12 cellular contexts compared by ENCODE assay signal in the genomic region with DNA sequence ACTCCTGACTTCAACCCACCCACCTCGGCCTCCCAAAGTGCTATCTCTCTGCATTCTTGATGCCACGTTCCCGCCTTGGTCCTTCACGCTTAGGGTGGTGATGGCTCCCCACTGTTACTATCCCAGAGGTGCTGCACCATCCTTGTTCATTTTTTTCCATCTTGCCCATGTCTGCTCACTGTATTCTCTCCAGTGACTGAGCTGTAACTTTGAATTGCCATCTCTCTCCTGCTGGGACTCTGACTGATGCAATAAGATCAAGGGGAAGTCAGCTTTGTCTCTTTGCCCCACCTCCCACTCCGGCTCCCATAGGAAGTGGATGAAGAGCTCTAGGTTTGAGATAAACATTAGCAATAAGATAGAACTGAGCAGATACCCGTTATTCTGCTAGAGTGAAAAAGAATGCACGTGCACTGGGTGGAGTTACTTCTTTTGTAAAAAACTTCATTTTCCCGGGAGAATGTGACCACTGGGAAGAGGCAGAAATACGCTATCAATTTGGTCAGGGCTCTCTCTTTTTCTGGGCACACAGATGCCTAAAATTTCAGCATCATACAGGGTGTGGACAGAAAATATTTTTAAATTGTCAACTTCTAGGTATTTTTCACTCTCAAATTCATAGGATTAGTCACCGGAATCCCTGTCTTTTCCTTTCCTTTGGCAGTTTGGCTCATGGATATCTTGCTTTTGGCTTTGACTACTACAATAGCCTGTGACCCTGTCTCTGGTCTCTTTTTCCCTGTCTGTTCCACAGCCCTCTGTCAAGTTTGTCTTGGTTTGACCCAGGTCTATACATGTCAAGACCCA.
DNase-seq lines count a peak whose midpoint lies in the region; ATAC-seq, FAIRE-seq and TF ChIP-seq lines count a peak whose summit lies in the region.
"Had no signal": no experiment of that assay in that cellular context is flagged by ENCODE, and none has a peak within 500 bp of the region (broad histone marks: within the 10 kb centered on the region; RNA-seq: fewer than 3 reads in every experiment).

No MANE protein-coding gene starts in this region.

- H4K20me1 ChIP-seq in BLaER1 (no peaks in the 10 kb centered on the region), IMR-90 (ENCODE audit: insufficient read depth, low read length) (no peaks in the 10 kb centered on the region), Karpas-422 (ENCODE audit: insufficient read depth, low read depth, low read length) (no peaks in the 10 kb centered on the region)

- H3K9ac ChIP-seq in BLaER1 (no peak overlapping the region), IMR-90 (ENCODE audit: low read depth, low read length) (no peak overlapping the region), Karpas-422 (ENCODE audit: low read length) (no peak overlapping the region)

- H2AFZ ChIP-seq in IMR-90 (replicated peaks; ENCODE audit: low read length, poor library complexity) (peak overlapping the region; percentile 35), Karpas-422 (ENCODE audit: low read length) (no peak overlapping the region)

- peaks cover 12% of the 10 kb centered on the region for H3K9me3 ChIP-seq in BLaER1
- peaks cover 3% of the 10 kb centered on the region for H3K9me3 ChIP-seq in IMR-90 (ENCODE audit: control insufficient read depth, insufficient read depth, low read length)
- H3K9me3 ChIP-seq in Karpas-422 (ENCODE audit: low read length): no peaks in the 10 kb centered on the region
- H3K9me3 ChIP-seq: Peyer's patch had no signal

- H3K4me3 Mint-ChIP-seq in activated T-helper 17 cell treated with anti-CD3 and anti-CD28 coated beads, Interleukin-2, amount 50 U/mL, for 72 hours: peak overlapping the region; percentile 67
- peak overlapping the region in 6 of 8 donors; percentile 62 to 88 (median 76) for H3K4me3 Mint-ChIP-seq in naive B cell

- H2AK5ac ChIP-seq in IMR-90 (ENCODE audit: low read depth, low read length): peak overlapping the region; percentile 89; the same call in 1 of the 2 replicates

- dilution Hi-C loops in IMR-90 (cut with HindIII; ENCODE audit: low sequenced_read_pairs, unreplicated experiment): no loop called here

- in situ Hi-C loops in IMR-90 (cut with MboI; ENCODE audit: low sequenced_read_pairs): no loop called here

- H4K8ac ChIP-seq in IMR-90 (ENCODE audit: low read depth in 2 of 2, low read length in 2 of 2): peak overlapping the region; percentile 90 to 92; a peak in 3 of 4 replicates

- WGBS in IMR-90 (ENCODE audit: extremely low coverage in 2 of 2, insufficient read length in 1 of 2), 2 experiments: 87% methylated on average over 5 of the region's 10 CpGs; no CpG with 5 or more reads in 1 of the 2 experiments

- DNase-seq in IMR-90 (no peak), naive B cell (no peak), Karpas-422 (no peak), NCI-H146 treated with DMSO at 0.1 percent for 48 hours (lab: John Stamatoyannopoulos, UW; ENCODE audit: unreplicated experiment) (no peak), NCI-H1105 treated with DMSO at 0.1 percent for 48 hours (lab: John Stamatoyannopoulos, UW) (no peak), RCC 7860 (ENCODE audit: low spot score) (no peak)
- DNase-seq: activated T-cell treated with anti-CD3 and anti-CD28 coated beads for 4 hours; effector CD8-positive, alpha-beta T cell had no signal

- no peaks in the 10 kb centered on the region for H3K27me3 ChIP-seq in BLaER1
- no peaks in the 10 kb centered on the region for H3K27me3 ChIP-seq in IMR-90 (ENCODE audit: control insufficient read depth, insufficient read depth, low read length)
- H3K27me3 ChIP-seq in Karpas-422 (ENCODE audit: low read length): no peaks in the 10 kb centered on the region
- H3K27me3 ChIP-seq: Peyer's patch had no signal

- H2AK9ac ChIP-seq in IMR-90 (replicated peaks; ENCODE audit: low read depth, low read length, poor library complexity): no peak overlapping the region

- peak overlapping the region; percentile 8; the same call in 1 of the 2 replicates for H3K18ac ChIP-seq in IMR-90 (ENCODE audit: low read depth, low read length)

- H3K4me2 ChIP-seq in BLaER1 (peak overlapping the region; percentile 61; the same call in 1 of the 2 replicates), IMR-90 (ENCODE audit: low read depth, low read length) (no peak overlapping the region), Karpas-422 (ENCODE audit: low read depth, low read length, poor library complexity, severe bottlenecking) (no peak overlapping the region)

- no peak for FAIRE-seq in RCC 7860 (lab: Jason Lieb, UNC)
- FAIRE-seq: islet of Langerhans had no signal

- no peaks in the 10 kb centered on the region for H3K27me3 Mint-ChIP-seq in activated T-helper 17 cell treated with anti-CD3 and anti-CD28 coated beads, Interleukin-2, amount 50 U/mL, for 72 hours
- H3K27me3 Mint-ChIP-seq in naive B cell: no peaks in the 10 kb centered on the region

- H3K9me2 ChIP-seq in Karpas-422 (replicated peaks; ENCODE audit: insufficient read depth, low read length): no peaks in the 10 kb centered on the region

- peaks cover 39% of the 10 kb centered on the region for H3K9me1 ChIP-seq in IMR-90 (ENCODE audit: insufficient read depth, low read length)

- CTCF ChIA-PET in IMR-90 (lab: Yijun Ruan, JAX): no interaction called here

- H3K56ac ChIP-seq in IMR-90 (ENCODE audit: extremely low read depth, insufficient read depth, low read length): no peak overlapping the region

- peaks cover 19% of the 10 kb centered on the region for H3K4me1 Mint-ChIP-seq in activated T-helper 17 cell treated with anti-CD3 and anti-CD28 coated beads, Interleukin-2, amount 50 U/mL, for 72 hours
- peaks cover 49 to 66% (median 58%) of the 10 kb centered on the region in 3 donors for H3K4me1 Mint-ChIP-seq in naive B cell

- H3K36me3 Mint-ChIP-seq in activated T-helper 17 cell treated with anti-CD3 and anti-CD28 coated beads, Interleukin-2, amount 50 U/mL, for 72 hours (ENCODE audit: low read depth): no peaks in the 10 kb centered on the region
- H3K36me3 Mint-ChIP-seq in naive B cell: peaks cover 0 to 9% of the 10 kb centered on the region in 2 donors

- no peak for TF ChIP-seq RAD21 in IMR-90 (IDR thresholded peaks at IDR 0.05; ENCODE audit: low read length)

- H3K27ac ChIP-seq in BLaER1: peak overlapping the region; percentile 69; the same call in 1 of the 2 replicates
- H3K27ac ChIP-seq in IMR-90 (ENCODE audit: insufficient read depth, low read length): peak overlapping the region; percentile 46; the same call in 1 of the 2 replicates
- H3K27ac ChIP-seq in Karpas-422 (ENCODE audit: low read length): no peak overlapping the region

- peak overlapping the region; percentile 95 for H3K14ac ChIP-seq in IMR-90 (replicated peaks; ENCODE audit: low read depth, low read length)

- peak overlapping the region; percentile 99 for H2BK120ac ChIP-seq in IMR-90 (ENCODE audit: low read depth, low read length)

- peak overlapping the region; percentile 92 for H2BK20ac ChIP-seq in IMR-90 (ENCODE audit: low read depth, low read length)

- intact Hi-C loops in IMR-90 (cut with micrococcal nuclease): no loop called here

- peak overlapping the region; percentile 77 for H3K23ac ChIP-seq in IMR-90 (ENCODE audit: low read depth, low read length)

- H4K5ac ChIP-seq in IMR-90 (ENCODE audit: low read depth, low read length): peak overlapping the region; percentile 25; the same call in 1 of the 2 replicates

- H3K27ac Mint-ChIP-seq in activated T-helper 17 cell treated with anti-CD3 and anti-CD28 coated beads, Interleukin-2, amount 50 U/mL, for 72 hours: peak overlapping the region; percentile 1
- H3K27ac Mint-ChIP-seq in naive B cell: peak overlapping the region; percentile 15 to 94 (median 84)

- ATAC-seq in IMR-90 (ENCODE audit: low read depth) (no peak), naive B cell (ENCODE audit: low read depth in 2 of 2) (no peak)
- no peak for ATAC-seq in activated T-helper 17 cell treated with anti-CD3 and anti-CD28 coated beads, Interleukin-2, amount 50 U/mL, for 72 hours (replicated peaks)

- peak overlapping the region; percentile 99 for H3K4ac ChIP-seq in IMR-90 (ENCODE audit: low read depth, low read length)

- POLR2A ChIA-PET in IMR-90 (lab: Charles Lee; ENCODE audit: unreplicated experiment): no interaction called here

- H3K4me1 ChIP-seq in BLaER1 (peaks cover 43% of the 10 kb centered on the region), IMR-90 (ENCODE audit: control insufficient read depth, insufficient read depth, low read length) (peaks cover 32% of the 10 kb centered on the region), Karpas-422 (ENCODE audit: low read length) (peaks cover 4% of the 10 kb centered on the region; the same call in 1 of the 2 replicates)

- H3K4me3 ChIP-seq in BLaER1 (no peak overlapping the region), IMR-90 (ENCODE audit: insufficient read depth, low read depth, low read length) (no peak overlapping the region), Karpas-422 (ENCODE audit: low read length) (no peak overlapping the region)
- H3K4me3 ChIP-seq: Peyer's patch had no signal

- no peaks in the 10 kb centered on the region for H3K79me2 ChIP-seq in Karpas-422 (ENCODE audit: low read length)

- TF ChIP-seq CTCF in IMR-90 (conservative IDR thresholded peaks at IDR 0.05; ENCODE audit: low read depth, low read length): no peak

- TF ChIP-seq POLR2A in IMR-90 (IDR thresholded peaks at IDR 0.05; ENCODE audit: low read depth, low read length): no peak

- H4K91ac ChIP-seq in IMR-90 (ENCODE audit: insufficient read depth, low read depth, low read length): peak overlapping the region; percentile 91

- no peaks in the 10 kb centered on the region for H3K36me3 ChIP-seq in BLaER1
- no peaks in the 10 kb centered on the region for H3K36me3 ChIP-seq in IMR-90 (ENCODE audit: control insufficient read depth, insufficient read depth, low read length)
- H3K36me3 ChIP-seq in Karpas-422 (ENCODE audit: insufficient read depth, low read length): no peaks in the 10 kb centered on the region
- H3K36me3 ChIP-seq: Peyer's patch had no signal

- no TSS peak for BruUV-seq in IMR-90 (replicated peaks; lab: Mats Ljungman, UMichigan)

- H3K79me1 ChIP-seq in IMR-90 (ENCODE audit: low read depth in 1 of 2, low read length in 2 of 2): no peaks in the 10 kb centered on the region

- H2BK5ac ChIP-seq in IMR-90 (ENCODE audit: low read depth, low read length, poor library complexity, severe bottlenecking): no peak overlapping the region

- H2BK15ac ChIP-seq in IMR-90 (ENCODE audit: low read depth, low read length): peak overlapping the region; percentile 67; the same call in 2 of the 3 replicates

- no peaks in the 10 kb centered on the region for H3K9me3 Mint-ChIP-seq in activated T-helper 17 cell treated with anti-CD3 and anti-CD28 coated beads, Interleukin-2, amount 50 U/mL, for 72 hours
- peaks cover 4 to 9% (median 7%) of the 10 kb centered on the region in 7 donors for H3K9me3 Mint-ChIP-seq in naive B cell

TF ChIP-seq in IMR-90, 13 proteins besides CTCF, POLR2A, EP300 and RAD21:
- TF ChIP-seq MXI1 (IDR thresholded peaks at IDR 0.05; ENCODE audit: borderline replicate concordance, low read depth, low read length): no peak
TF ChIP-seq in IMR-90: peak in this region for 0.
